ENCODE assay signal across 8 cellular contexts in genomic region chr6:122471107-122472021, GRCh38. TPM values are rescaled to one million over a fixed set of nuclear protein-coding genes. Genes with fewer than 3 reads are reported as not detected.
DNase-seq lines count a peak whose midpoint lies in the region; ATAC-seq and TF ChIP-seq lines count a peak whose summit lies in the region.

TSS of gene SERINC1 (minus strand) at chr6:122471807. CDS start at chr6:122471737, 70 bp downstream.

- CTCF ChIA-PET in AG04450 (lab: Charles Lee) (interaction anchor here (0.8 to 2.6 kb wide), 4 partner anchors 20 to 88 kb away, joined by 3 to 23 read pairs (median 10); partner anchors contain the start of gene HSF2), WTC11 (lab: Charles Lee) (interaction anchor here (0.7 to 1.0 kb wide), 3 partner anchors 20 to 398 kb away, joined by 3 to 7 read pairs (median 4); no protein-coding TSS in a partner anchor)

- no peaks in the 10 kb centered on the region for H3K36me3 Mint-ChIP-seq in WTC11

- POLR2A ChIA-PET in AG04450 (lab: Yijun Ruan, JAX) (interaction anchor here (0.6 to 1.3 kb wide), 3 partner anchors 72 to 1593 kb away, joined by 3 to 6 read pairs (median 4); partner anchors contain the start of genes HSF2 and SMPDL3A), WTC11 (lab: Charles Lee) (interaction anchor here (0.7 to 1.2 kb wide), 2 partner anchors 72 to 139 kb away, joined by 3 read pairs; partner anchors contain the start of genes HSF2 and PKIB)

- H3K27ac ChIP-seq in AG04450 (ENCODE audit: low read depth, low read length) (peak within 1 kb of the TSS; percentile 71), smooth muscle cell (ENCODE audit: low read depth) (peak within 1 kb of the TSS; percentile 83)

- H3K4me2 ChIP-seq in smooth muscle cell: peak within 1 kb of the TSS; percentile 91

- no peaks in the 10 kb centered on the region for H3F3A ChIP-seq in smooth muscle cell (ENCODE audit: low read depth)

- TF ChIP-seq CTCF in AG04450 (IDR thresholded peaks at IDR 0.05; ENCODE audit: low read depth, low read length) (no peak), WTC11 (IDR thresholded peaks at IDR 0.05) (no peak), cardiac fibroblast (IDR thresholded peaks at IDR 0.05; ENCODE audit: low read depth, low read length) (no peak), smooth muscle cell (IDR thresholded peaks at IDR 0.05; ENCODE audit: borderline replicate concordance, insufficient read depth, poor library complexity, severe bottlenecking) (no peak)

- peak within 1 kb of the TSS; percentile 95 for H2AFZ ChIP-seq in smooth muscle cell (ENCODE audit: low read depth)

- H3K9ac ChIP-seq in smooth muscle cell (ENCODE audit: low read depth): peak within 1 kb of the TSS; percentile 88

- H3K4me3 ChIP-seq in AG04450 (ENCODE audit: low read depth, low read length) (peak within 1 kb of the TSS; percentile 95), cardiac fibroblast (replicated peaks in 1 of 2; ENCODE audit: low read depth in 2 of 2, low read length in 2 of 2) (peak within 1 kb of the TSS; percentile 78 to 94), smooth muscle cell (peak within 1 kb of the TSS; percentile 76)

- peaks cover 10% of the 10 kb centered on the region for H3K4me1 Mint-ChIP-seq in WTC11

- H3K27me3 Mint-ChIP-seq in WTC11 (ENCODE audit: low read depth): no peaks in the 10 kb centered on the region

- no peaks in the 10 kb centered on the region for H3K27me3 ChIP-seq in AG04450 (ENCODE audit: control insufficient read depth, insufficient read depth, low read length)
- H3K27me3 ChIP-seq in smooth muscle cell (ENCODE audit: low read depth): no peaks in the 10 kb centered on the region

- H3K27ac Mint-ChIP-seq in WTC11: peak within 1 kb of the TSS; percentile 99

- H3K4me1 ChIP-seq in smooth muscle cell (ENCODE audit: low read depth): peaks cover 17% of the 10 kb centered on the region

- H3K9me3 ChIP-seq in AG04450 (ENCODE audit: control insufficient read depth, insufficient read depth, low read length): no peaks in the 10 kb centered on the region
- no peaks in the 10 kb centered on the region for H3K9me3 ChIP-seq in smooth muscle cell (replicated peaks; ENCODE audit: low read depth)

- peaks cover 52% of the 10 kb centered on the region for H3K79me2 ChIP-seq in smooth muscle cell (ENCODE audit: low read depth)

- WGBS in smooth muscle cell (ENCODE audit: low lambda C conversion rate): 1% methylated on average over 49 of the region's 49 CpGs

- peaks cover 46% of the 10 kb centered on the region for H4K20me1 ChIP-seq in smooth muscle cell (ENCODE audit: low read depth)

- peak; percentile 99 for ATAC-seq in GM18909 (IDR thresholded peaks at IDR 0.05; ENCODE audit: poor library complexity, unreplicated experiment)
- peak; percentile 100 for ATAC-seq in HG03175 (IDR thresholded peaks at IDR 0.05; ENCODE audit: unreplicated experiment)
- peak; percentile 95 for ATAC-seq in WTC11

- no peaks in the 10 kb centered on the region for H3K9me3 Mint-ChIP-seq in WTC11

- no peaks in the 10 kb centered on the region for H3K36me3 ChIP-seq in smooth muscle cell (ENCODE audit: low read depth)

- DNase-seq in AG04450 (ENCODE audit: low read depth, low spot score): peak; percentile 88
- DNase-seq in NCI-H226: peak; percentile 91
- peak; percentile 88 for DNase-seq in WTC11 (ENCODE audit: low spot score)
- DNase-seq in cardiac fibroblast (ENCODE audit: low read depth in 2 of 2): peak; percentile 95 to 97
- DNase-seq in iPS-NIHi7 (ENCODE audit: extremely low spot score): peak; percentile 90
- DNase-seq in smooth muscle cell (lab: John Stamatoyannopoulos, UW; ENCODE audit: unreplicated experiment): peak; percentile 66

- H3K4me3 Mint-ChIP-seq in WTC11: peak within 1 kb of the TSS; percentile 100

TF ChIP-seq in WTC11, 78 proteins besides CTCF, POLR2A, EP300 and RAD21 (continues in another document):
- TF ChIP-seq CREM (CRISPR knock-in tag; IDR thresholded peaks at IDR 0.05) (peak; percentile 89), ZNF416 (CRISPR knock-in tag; IDR thresholded peaks at IDR 0.05) (no peak), ZNF232 (CRISPR knock-in tag; IDR thresholded peaks at IDR 0.05) (no peak), PRDM15 (CRISPR knock-in tag; IDR thresholded peaks at IDR 0.05) (peak; percentile 67), SMAD3 (CRISPR knock-in tag; IDR thresholded peaks at IDR 0.05; ENCODE audit: borderline replicate concordance) (no peak), IRF2 (CRISPR knock-in tag; IDR thresholded peaks at IDR 0.05; ENCODE audit: borderline replicate concordance, low read depth) (no peak), GTF2I (CRISPR knock-in tag; conservative IDR thresholded peaks at IDR 0.05) (no peak), E2F1 (CRISPR knock-in tag; IDR thresholded peaks at IDR 0.05) (no peak), IRF1 (CRISPR knock-in tag; IDR thresholded peaks at IDR 0.05) (no peak), ZNF423 (CRISPR knock-in tag; IDR thresholded peaks at IDR 0.05) (no peak), SOX15 (CRISPR knock-in tag; IDR thresholded peaks at IDR 0.05) (no peak), ZBTB43 (CRISPR knock-in tag; IDR thresholded peaks at IDR 0.05) (no peak), SMAD4 (CRISPR knock-in tag; IDR thresholded peaks at IDR 0.05) (no peak), FOXK1 (CRISPR knock-in tag; IDR thresholded peaks at IDR 0.05) (peak; percentile 97), RELA (CRISPR knock-in tag; IDR thresholded peaks at IDR 0.05; ENCODE audit: borderline replicate concordance) (no peak), FOXP1 (CRISPR knock-in tag; IDR thresholded peaks at IDR 0.05; ENCODE audit: borderline replicate concordance) (no peak; the same call in 1 of the 2 replicates), MLX (CRISPR knock-in tag; IDR thresholded peaks at IDR 0.05) (no peak), TP53 (CRISPR knock-in tag; IDR thresholded peaks at IDR 0.05) (no peak)

RNA-seq across cellular contexts. Expression of gene SERINC1, which starts in this region (rescaled TPM):
- polyA plus RNA-seq in AG04450 (2011; rRNA removed) (141 and 186 TPM in 2 replicates), smooth muscle cell (136 and 144 TPM in 2 replicates)
- polyA minus RNA-seq in AG04450 (2011; rRNA and poly(A)+ RNA removed): 110 and 185 TPM in 2 replicates
- total RNA-seq in WTC11 (2021) (31.3 to 35.3 TPM (median 34.1 TPM) in 3 replicates), smooth muscle cell (233 and 301 TPM in 2 replicates)

Comparison
In these comparisons a context has a peak if more than half of its experiments do, and no peak if none do; other contexts are left out.
1. Peak in every context shown above with its lines: DNase-seq, ATAC-seq, H3K4me3 ChIP-seq and H3K27ac ChIP-seq.